In genomic region chr10:42513921-42514320, GRCh38 we compare ENCODE assay signal across 30 cellular contexts.
"Had no signal": no experiment of that assay in that cellular context is flagged by ENCODE, and none has a peak within 500 bp of the region (broad histone marks: within the 10 kb centered on the region; RNA-seq: fewer than 3 reads in every experiment).

No MANE protein-coding gene starts in this region.

- H3K4me1 Mint-ChIP-seq: activated B cell treated with CpG ODN at 0.5 μM for 24 hours; activated CD8-positive, alpha-beta memory T cell treated with anti-CD3 and anti-CD28 coated beads, Interleukin-2, amount 10 ng/mL, durations not matched to agents 7 days and 5 days; activated naive CD4-positive, alpha-beta T cell treated with anti-CD3 and anti-CD28 coated beads, Interleukin-2, amount 50 U/mL, for 24 hours; activated naive CD8-positive, alpha-beta T cell treated with anti-CD3 and anti-CD28 coated beads for 36 hours; activated naive CD8-positive, alpha-beta T cell treated with anti-CD3 and anti-CD28 coated beads, Interleukin-2, amount 50 U/mL, for 24 hours; brain; T-helper 17 cell had no signal

- H3K4me3 ChIP-seq: ascending aorta, breast epithelium, cardiac muscle cell, colonic mucosa had no signal

- H3K4me3 Mint-ChIP-seq: activated B cell treated with CpG ODN at 0.5 μM for 24 hours; activated CD4-positive, alpha-beta memory T cell treated with anti-CD3 and anti-CD28 coated beads for 36 hours; activated CD8-positive, alpha-beta memory T cell treated with anti-CD3 and anti-CD28 coated beads, Interleukin-2, amount 10 ng/mL, durations not matched to agents 7 days and 5 days; activated CD8-positive, alpha-beta T cell treated with anti-CD3 and anti-CD28 coated beads, Interleukin-2, amount 10 ng/mL, durations not matched to agents 7 days and 5 days; activated naive CD4-positive, alpha-beta T cell treated with anti-CD3 and anti-CD28 coated beads for 36 hours; activated naive CD4-positive, alpha-beta T cell treated with anti-CD3 and anti-CD28 coated beads, Interleukin-2, amount 50 U/mL, for 24 hours; activated naive CD8-positive, alpha-beta T cell treated with anti-CD3 and anti-CD28 coated beads for 36 hours; activated naive CD8-positive, alpha-beta T cell treated with anti-CD3 and anti-CD28 coated beads, Interleukin-2, amount 50 U/mL, for 24 hours; activated T-helper 1 cell treated with anti-CD3 and anti-CD28 coated beads, Interleukin-12 subunit alpha, Interleukin-12 subunit beta, Interleukin-2, Interleukin-4 antibody, amounts not matched to agents 30 ng/mL and 10 ng/mL and 1 ng/mL, durations not matched to agents 14 hours and 24 hours and 36 hours; brain; T-helper 17 cell; T-helper 2 cell treated with Interferon-gamma antibody and Interleukin-4, amounts not matched to agents 5 μg/mL and 100 μg/mL, for 36 hours had no signal

- H3K27me3 ChIP-seq: ascending aorta, breast epithelium, cardiac muscle cell, colonic mucosa had no signal

- DNase-seq: activated B cell treated with CpG ODN at 0.5 μM for 24 hours; activated CD4-positive, alpha-beta memory T cell treated with anti-CD3 and anti-CD28 coated beads for 36 hours; activated CD4-positive, alpha-beta T cell treated with anti-CD3 and anti-CD28 coated beads for 48 hours; activated CD8-positive, alpha-beta memory T cell treated with anti-CD3 and anti-CD28 coated beads, Interleukin-2, amount 10 ng/mL, durations not matched to agents 7 days and 5 days; activated CD8-positive, alpha-beta memory T cell treated with anti-CD3 and anti-CD28 coated beads, Interleukin-2, amount 50 U/mL, for 4 hours; activated CD8-positive, alpha-beta T cell treated with anti-CD3 and anti-CD28 coated beads, Interleukin-2, amount 10 ng/mL, durations not matched to agents 7 days and 5 days; activated effector memory CD4-positive, alpha-beta T cell treated with anti-CD3 and anti-CD28 coated beads, Interleukin-2, amount 50 U/mL, for 16 hours; activated naive CD4-positive, alpha-beta T cell treated with anti-CD3 and anti-CD28 coated beads for 36 hours; activated naive CD8-positive, alpha-beta T cell treated with anti-CD3 and anti-CD28 coated beads for 36 hours; activated naive CD8-positive, alpha-beta T cell treated with anti-CD3 and anti-CD28 coated beads, Interleukin-2, amount 50 U/mL, for 24 hours; activated T-cell treated with anti-CD3 and anti-CD28 coated beads, Interleukin-2, amount 50 U/mL, for 1 hour; activated T-cell treated with anti-CD3 and anti-CD28 coated beads, Interleukin-2, amount 50 U/mL, for 48 hours; central memory CD4-positive, alpha-beta T cell; cerebellar nuclear complex; colonic mucosa; effector CD8-positive, alpha-beta T cell; foreskin fibroblast; head of caudate nucleus; T-helper 1 cell; T-helper 17 cell; T1000; WERI-Rb-1 had no signal

- H3K36me3 ChIP-seq: ascending aorta, breast epithelium, cardiac muscle cell, colonic mucosa, WERI-Rb-1 had no signal

- H3K27ac ChIP-seq: ascending aorta, breast epithelium, cardiac muscle cell, colonic mucosa, WERI-Rb-1 had no signal

- H3K27ac Mint-ChIP-seq: activated B cell treated with CpG ODN at 0.5 μM for 24 hours; activated CD4-positive, alpha-beta memory T cell treated with anti-CD3 and anti-CD28 coated beads for 36 hours; activated CD8-positive, alpha-beta memory T cell treated with anti-CD3 and anti-CD28 coated beads, Interleukin-2, amount 10 ng/mL, durations not matched to agents 7 days and 5 days; activated CD8-positive, alpha-beta T cell treated with anti-CD3 and anti-CD28 coated beads, Interleukin-2, amount 10 ng/mL, durations not matched to agents 7 days and 5 days; activated naive CD4-positive, alpha-beta T cell treated with anti-CD3 and anti-CD28 coated beads for 36 hours; activated naive CD4-positive, alpha-beta T cell treated with anti-CD3 and anti-CD28 coated beads, Interleukin-2, amount 50 U/mL, for 24 hours; activated naive CD8-positive, alpha-beta T cell treated with anti-CD3 and anti-CD28 coated beads for 36 hours; activated naive CD8-positive, alpha-beta T cell treated with anti-CD3 and anti-CD28 coated beads, Interleukin-2, amount 50 U/mL, for 24 hours; activated T-helper 1 cell treated with anti-CD3 and anti-CD28 coated beads, Interleukin-12 subunit alpha, Interleukin-12 subunit beta, Interleukin-2, Interleukin-4 antibody, amounts not matched to agents 30 ng/mL and 10 ng/mL and 1 ng/mL, durations not matched to agents 14 hours and 24 hours and 36 hours; activated T-helper 2 cell treated with anti-CD3 and anti-CD28 coated beads, Interferon-gamma antibody, Interleukin-2, Interleukin-4, amounts not matched to agents 10 μg/mL and 5 μg/mL and 100 μg/mL, durations not matched to agents 14 hours and 24 hours and 36 hours; brain; T-helper 17 cell; T-helper 2 cell treated with Interferon-gamma antibody and Interleukin-4, amounts not matched to agents 5 μg/mL and 100 μg/mL, for 36 hours had no signal

- H3K27me3 Mint-ChIP-seq: activated B cell treated with CpG ODN at 0.5 μM for 24 hours; activated CD4-positive, alpha-beta memory T cell treated with anti-CD3 and anti-CD28 coated beads for 36 hours; activated CD8-positive, alpha-beta memory T cell treated with anti-CD3 and anti-CD28 coated beads, Interleukin-2, amount 10 ng/mL, durations not matched to agents 7 days and 5 days; activated naive CD8-positive, alpha-beta T cell treated with anti-CD3 and anti-CD28 coated beads for 36 hours; activated naive CD8-positive, alpha-beta T cell treated with anti-CD3 and anti-CD28 coated beads, Interleukin-2, amount 50 U/mL, for 24 hours; T-helper 17 cell had no signal

- H3K4me1 ChIP-seq: ascending aorta, breast epithelium, colonic mucosa had no signal
